Comparison of ENCODE assay signal across 25 cellular contexts in genomic region chr11:3215346-3216026, GRCh38. TPM values are rescaled to one million over a fixed set of nuclear protein-coding genes. Genes with fewer than 3 reads are reported as not detected.
A peak's percentile ranks its signal among the peaks of the same experiment; 100 is the strongest.
DNase-seq lines count a peak whose midpoint lies in the region; ATAC-seq and TF ChIP-seq lines count a peak whose summit lies in the region.
"Had no signal": no experiment of that assay in that cellular context is flagged by ENCODE, and none has a peak within 500 bp of the region (broad histone marks: within the 10 kb centered on the region; RNA-seq: fewer than 3 reads in every experiment).

No MANE protein-coding gene starts in this region.

- no peaks in the 10 kb centered on the region for H3K27me3 ChIP-seq in A673 (replicated peaks; ENCODE audit: insufficient read depth, low read depth, low read length, poor library complexity)
- no peaks in the 10 kb centered on the region for H3K27me3 ChIP-seq in body of pancreas
- H3K27me3 ChIP-seq in mesenchymal stem cell (ENCODE audit: control insufficient read depth in 1 of 2, insufficient read depth in 1 of 2, low read length in 2 of 2): peaks cover 50 to 78% of the 10 kb centered on the region in 2 experiments

- intact Hi-C loops in A673 (cut with micrococcal nuclease; ENCODE audit: unreplicated experiment): loop anchor here (5.0 kb wide), 1 partner anchor 118 kb away; no protein-coding TSS in a partner anchor
- intact Hi-C loops in body of pancreas (cut with DNase I): no loop called here
- intact Hi-C loops in activated CD8-positive, alpha-beta T cell treated with anti-CD3 and anti-CD28 coated beads for 36 hours (cut with micrococcal nuclease): loop anchor here (2.0 kb wide), 1 partner anchor 105 kb away; no protein-coding TSS in a partner anchor

- H2BK12ac ChIP-seq in mesenchymal stem cell (ENCODE audit: low read length in 2 of 2): no peak overlapping the region

- peak overlapping the region; percentile 3 for H2BK15ac ChIP-seq in mesenchymal stem cell (ENCODE audit: low read depth, poor library complexity, severe bottlenecking)

- no peak overlapping the region for H3K14ac ChIP-seq in mesenchymal stem cell (ENCODE audit: low read length in 2 of 2)

- no peak overlapping the region for H2BK5ac ChIP-seq in mesenchymal stem cell (ENCODE audit: low read depth, low read length, poor library complexity, severe bottlenecking)

- H3K9ac ChIP-seq in mesenchymal stem cell (ENCODE audit: low read length): no peak overlapping the region

- H3K23ac ChIP-seq in mesenchymal stem cell (ENCODE audit: low read length in 2 of 2): no peak overlapping the region

- WGBS in body of pancreas, 2 donors: 42 to 44% methylated on average over 3 to 17 of the region's 17 CpGs
- WGBS in mesenchymal stem cell: 85% methylated on average over 17 of the region's 17 CpGs

- H2AK5ac ChIP-seq in mesenchymal stem cell (ENCODE audit: low read length, severe bottlenecking): no peak overlapping the region

- H3K9me3 ChIP-seq in A673 (ENCODE audit: low read depth, low read length, poor library complexity, severe bottlenecking): peaks cover 6% of the 10 kb centered on the region
- H3K9me3 ChIP-seq in body of pancreas: no peaks in the 10 kb centered on the region
- peaks cover 12% of the 10 kb centered on the region for H3K9me3 ChIP-seq in mesenchymal stem cell (ENCODE audit: control insufficient read depth, low read length)

- peaks cover 5% of the 10 kb centered on the region for H3K4me1 Mint-ChIP-seq in activated CD8-positive, alpha-beta T cell treated with anti-CD3 and anti-CD28 coated beads for 36 hours (ENCODE audit: low read depth)
- H3K4me1 Mint-ChIP-seq: activated T-helper 17 cell treated with anti-CD3 and anti-CD28 coated beads, Interleukin-2, amount 50 U/mL, for 72 hours had no signal

- no peak overlapping the region for H3K18ac ChIP-seq in mesenchymal stem cell (ENCODE audit: low read depth in 1 of 2, low read length in 2 of 2)

- POLR2A ChIA-PET in A673 (lab: Charles Lee; ENCODE audit: low non-redundant PET): no interaction called here
- POLR2A ChIA-PET in activated CD8-positive, alpha-beta T cell treated with anti-CD3 and anti-CD28 coated beads for 36 hours (lab: Charles Lee): no interaction called here

- no peak overlapping the region for H2BK120ac ChIP-seq in mesenchymal stem cell (ENCODE audit: low read depth, low read length)

- H3K79me1 ChIP-seq in mesenchymal stem cell (replicated peaks; ENCODE audit: low read length, poor library complexity, severe bottlenecking): no peaks in the 10 kb centered on the region

- H2AFZ ChIP-seq in mesenchymal stem cell (ENCODE audit: low read depth, low read length): no peak overlapping the region

- peaks cover 7% of the 10 kb centered on the region for H3K27me3 Mint-ChIP-seq in activated CD8-positive, alpha-beta T cell treated with anti-CD3 and anti-CD28 coated beads for 36 hours

- ATAC-seq in body of pancreas (no peak), HG03354 (IDR thresholded peaks at IDR 0.05; ENCODE audit: poor library complexity, severe bottlenecking, unreplicated experiment) (no peak)
- ATAC-seq in activated CD8-positive, alpha-beta T cell treated with anti-CD3 and anti-CD28 coated beads for 36 hours: no peak
- ATAC-seq: activated CD8-positive, alpha-beta memory T cell treated with anti-CD3 and anti-CD28 coated beads, Interleukin-2, amount 10 ng/mL, durations not matched to agents 7 days and 5 days; activated T-helper 17 cell treated with anti-CD3 and anti-CD28 coated beads, Interleukin-2, amount 50 U/mL, for 72 hours; gastroesophageal sphincter; psoas muscle had no signal

- H3K36me3 ChIP-seq in A673 (ENCODE audit: insufficient read depth, low read length, poor library complexity, severe bottlenecking): no peaks in the 10 kb centered on the region
- no peaks in the 10 kb centered on the region for H3K36me3 ChIP-seq in body of pancreas (replicated peaks in 1 of 2; ENCODE audit: insufficient read depth in 1 of 2, low read depth in 2 of 2)
- H3K36me3 ChIP-seq in mesenchymal stem cell (ENCODE audit: control insufficient read depth in 1 of 2, insufficient read depth in 2 of 2, low read depth in 1 of 2, low read length in 2 of 2): no peaks in the 10 kb centered on the region
- H3K36me3 ChIP-seq: esophagus squamous epithelium, gastroesophageal sphincter, stomach had no signal

- DNase-seq in 8988T (peak; percentile 27), A673 (ENCODE audit: low spot score) (peak; percentile 38), body of pancreas (peak in 3 of 4 donors; percentile 5 to 40 (median 7)), mesenchymal stem cell (no peak), activated gamma-delta T cell (lab: John Stamatoyannopoulos, UW) (no peak)
- no peak for DNase-seq in activated CD8-positive, alpha-beta T cell treated with anti-CD3 and anti-CD28 coated beads for 36 hours
- DNase-seq: activated CD4-positive, CD25-positive, alpha-beta regulatory T cell treated with anti-CD3 and anti-CD28 coated beads, Interleukin-2, amount 50 U/mL, for 72 hours; activated CD8-positive, alpha-beta memory T cell treated with anti-CD3 and anti-CD28 coated beads, Interleukin-2, amount 10 ng/mL, durations not matched to agents 7 days and 5 days; AML-193; central memory CD4-positive, alpha-beta T cell; esophagus squamous epithelium; HCEC 1CT; kidney glomerular epithelial cell; NCI-H2107; NCI-H524; stimulated activated CD4-positive, alpha-beta T cell treated with anti-CD3 and anti-CD28 coated beads, Interleukin-4, amount 100 ng/mL, for 4 hours; stomach; T1000 had no signal

- H4K91ac ChIP-seq in mesenchymal stem cell (ENCODE audit: low read length): no peak overlapping the region

- H3K4me3 Mint-ChIP-seq in activated CD8-positive, alpha-beta T cell treated with anti-CD3 and anti-CD28 coated beads for 36 hours: no peak overlapping the region
- H3K4me3 Mint-ChIP-seq: activated CD8-positive, alpha-beta memory T cell treated with anti-CD3 and anti-CD28 coated beads, Interleukin-2, amount 10 ng/mL, durations not matched to agents 7 days and 5 days; activated T-helper 17 cell treated with anti-CD3 and anti-CD28 coated beads, Interleukin-2, amount 50 U/mL, for 72 hours; neural crest cell had no signal

- TF ChIP-seq CTCF in A673 (conservative IDR thresholded peaks at IDR 0.05; ENCODE audit: low read depth, low read length) (no peak), body of pancreas (IDR thresholded peaks at IDR 0.05) (no peak)
- TF ChIP-seq CTCF in activated CD8-positive, alpha-beta T cell treated with anti-CD3 and anti-CD28 coated beads for 36 hours (IDR thresholded peaks at IDR 0.05): no peak

- BruUV-seq in A673 (replicated peaks; lab: Mats Ljungman, UMichigan): no TSS peak

- H3K36me3 Mint-ChIP-seq in activated CD8-positive, alpha-beta T cell treated with anti-CD3 and anti-CD28 coated beads for 36 hours (ENCODE audit: low read depth): no peaks in the 10 kb centered on the region
- H3K36me3 Mint-ChIP-seq: activated CD8-positive, alpha-beta memory T cell treated with anti-CD3 and anti-CD28 coated beads, Interleukin-2, amount 10 ng/mL, durations not matched to agents 7 days and 5 days had no signal

- H3K9me3 Mint-ChIP-seq in activated CD8-positive, alpha-beta T cell treated with anti-CD3 and anti-CD28 coated beads for 36 hours: peaks cover 6% of the 10 kb centered on the region

- TF ChIP-seq POLR2A in body of pancreas (IDR thresholded peaks at IDR 0.05): no peak

- H3K4ac ChIP-seq in mesenchymal stem cell (ENCODE audit: low read depth in 1 of 2, low read length in 2 of 2): no peak overlapping the region

- no peak overlapping the region for H4K8ac ChIP-seq in mesenchymal stem cell (ENCODE audit: low read length)

- no peak overlapping the region for H3K27ac Mint-ChIP-seq in activated CD8-positive, alpha-beta T cell treated with anti-CD3 and anti-CD28 coated beads for 36 hours
- H3K27ac Mint-ChIP-seq: activated CD8-positive, alpha-beta memory T cell treated with anti-CD3 and anti-CD28 coated beads, Interleukin-2, amount 10 ng/mL, durations not matched to agents 7 days and 5 days; activated T-helper 17 cell treated with anti-CD3 and anti-CD28 coated beads, Interleukin-2, amount 50 U/mL, for 72 hours had no signal

- H3K4me3 ChIP-seq in A673 (ENCODE audit: low read depth, low read length, poor library complexity, severe bottlenecking) (no peak overlapping the region), body of pancreas (no peak overlapping the region), mesenchymal stem cell (ENCODE audit: insufficient read depth in 1 of 2, low read depth in 1 of 2, low read length in 2 of 2) (no peak overlapping the region)
- H3K4me3 ChIP-seq: esophagus squamous epithelium, gastroesophageal sphincter, psoas muscle, stomach had no signal

- no peak overlapping the region for H3K4me2 ChIP-seq in mesenchymal stem cell (ENCODE audit: low read length, poor library complexity, severe bottlenecking)

- H3K27ac ChIP-seq in A673 (ENCODE audit: low read depth, low read length, poor library complexity, severe bottlenecking) (no peak overlapping the region), body of pancreas (no peak overlapping the region), mesenchymal stem cell (ENCODE audit: low read length, poor library complexity, severe bottlenecking) (no peak overlapping the region)
- H3K27ac ChIP-seq: esophagus squamous epithelium, gastroesophageal sphincter, psoas muscle, stomach had no signal

- H3K4me1 ChIP-seq in A673 (ENCODE audit: insufficient read depth, low read length, poor library complexity, severe bottlenecking) (no peaks in the 10 kb centered on the region), body of pancreas (no peaks in the 10 kb centered on the region), mesenchymal stem cell (ENCODE audit: control insufficient read depth, insufficient read depth, low read depth, low read length) (peaks cover 4% of the 10 kb centered on the region)
- H3K4me1 ChIP-seq: psoas muscle had no signal

- CTCF ChIA-PET in A673 (lab: Charles Lee): no interaction called here
- CTCF ChIA-PET in activated CD8-positive, alpha-beta T cell treated with anti-CD3 and anti-CD28 coated beads for 36 hours (lab: Charles Lee): interaction anchor here (1.1 to 3.2 kb wide), 2 partner anchors 105 to 240 kb away, joined by 3 to 20 read pairs; no protein-coding TSS in a partner anchor

RNA-seq across cellular contexts. Expression of gene MRGPRG, which starts 3.1 kb away (rescaled TPM):
- not detected in 2 replicates for total RNA-seq in A673 (2021)
- total RNA-seq in body of pancreas: not detected
- not detected for polyA plus RNA-seq in mesenchymal stem cell (2013, experiment 1 of 2)
- not detected for polyA plus RNA-seq in mesenchymal stem cell (2013, experiment 2 of 2)
- total RNA-seq in activated CD8-positive, alpha-beta T cell treated with anti-CD3 and anti-CD28 coated beads for 36 hours: not detected
- total RNA-seq: activated CD8-positive, alpha-beta memory T cell treated with anti-CD3 and anti-CD28 coated beads, Interleukin-2, amount 10 ng/mL, durations not matched to agents 7 days and 5 days; activated T-helper 17 cell treated with anti-CD3 and anti-CD28 coated beads, Interleukin-2, amount 50 U/mL, for 72 hours; esophagus squamous epithelium; gastroesophageal sphincter; mononuclear cell; neural crest cell; psoas muscle; stomach; ureter had no signal
- polyA plus RNA-seq: psoas muscle, stomach had no signal

RNA-seq across cellular contexts. Expression of gene MRGPRE, which starts 16.7 kb away (rescaled TPM):
- total RNA-seq in A673 (2021) (not detected in 2 replicates), body of pancreas (not detected)
- not detected for polyA plus RNA-seq in mesenchymal stem cell (2013, experiment 1 of 2)
- not detected for polyA plus RNA-seq in mesenchymal stem cell (2013, experiment 2 of 2)
- not detected for total RNA-seq in activated CD8-positive, alpha-beta T cell treated with anti-CD3 and anti-CD28 coated beads for 36 hours
- total RNA-seq: activated CD8-positive, alpha-beta memory T cell treated with anti-CD3 and anti-CD28 coated beads, Interleukin-2, amount 10 ng/mL, durations not matched to agents 7 days and 5 days; activated T-helper 17 cell treated with anti-CD3 and anti-CD28 coated beads, Interleukin-2, amount 50 U/mL, for 72 hours; gastroesophageal sphincter; mononuclear cell; neural crest cell; psoas muscle; stomach had no signal
- polyA plus RNA-seq: psoas muscle, stomach had no signal

RNA-seq across cellular contexts. Expression of gene OSBPL5, which starts 50.4 kb away (rescaled TPM):
- total RNA-seq in A673 (2021) (28.4 and 30.1 TPM in 2 replicates), body of pancreas (10 to 100 TPM; 22.3 to 62.0 TPM)
- 13.7 TPM for polyA plus RNA-seq in mesenchymal stem cell (2013, experiment 1 of 2)
- polyA plus RNA-seq in mesenchymal stem cell (2013, experiment 2 of 2): 14.6 TPM
- 1 to 10 TPM; 4.8 to 5.9 TPM for total RNA-seq in activated CD8-positive, alpha-beta T cell treated with anti-CD3 and anti-CD28 coated beads for 36 hours

Comparison
In these comparisons a context has a peak if more than half of its experiments do, and no peak if none do; other contexts are left out.
1. DNase-seq: peak in 8988T (single experiment), A673 (single experiment) and body of pancreas (3 of 4); none in mesenchymal stem cell (single experiment), activated CD8-positive, alpha-beta T cell treated with anti-CD3 and anti-CD28 coated beads for 36 hours (single experiment) and activated gamma-delta T cell (single experiment).